Comparison of ENCODE assay signal across 10 cellular contexts in genomic region chr16:15952265-15952711, GRCh38. TPM values are rescaled to one million over a fixed set of nuclear protein-coding genes. Genes with fewer than 3 reads are reported as not detected.
DNase-seq lines count a peak whose midpoint lies in the region; ATAC-seq and TF ChIP-seq lines count a peak whose summit lies in the region.
"Had no signal": no experiment of that assay in that cellular context is flagged by ENCODE, and none has a peak within 500 bp of the region (broad histone marks: within the 10 kb centered on the region; RNA-seq: fewer than 3 reads in every experiment).

No MANE protein-coding gene starts in this region.

- CTCF ChIA-PET in activated naive CD4-positive, alpha-beta T cell treated with anti-CD3 and anti-CD28 coated beads, Interleukin-2, amount 10 ng/mL, durations not matched to agents 7 days and 5 days (lab: Charles Lee), result interaction anchor here (0.5 kb wide), 1 partner anchor 89 kb away, joined by 3 read pairs; no protein-coding TSS in a partner anchor

- H3K27ac ChIP-seq in lower lobe of right lung (peak overlapping the region; percentile 31), aorta (ENCODE audit: low read depth in 1 of 2, low read length in 2 of 2) (peak overlapping the region; percentile 69 to 77)
- H3K27ac ChIP-seq: HL-60 had no signal

- peak; percentile 52 for DNase-seq in stimulated activated CD4-positive, alpha-beta T cell treated with anti-CD3 and anti-CD28 coated beads, Interleukin-15, amount 100 ng/mL, for 24 hours
- no peak for DNase-seq in stimulated activated CD4-positive, alpha-beta T cell treated with anti-CD3 and anti-CD28 coated beads, Interleukin-2, amount 100 ng/mL, for 48 hours
- no peak for DNase-seq in activated naive CD4-positive, alpha-beta T cell treated with anti-CD3 and anti-CD28 coated beads, Interleukin-2, amount 10 ng/mL, durations not matched to agents 7 days and 5 days
- no peak for DNase-seq in lower lobe of right lung
- DNase-seq in aorta, result peak in 1 of 2 donors; percentile 56
- DNase-seq in NCI-H1092 treated with DMSO at 0.1 percent for 48 hours (lab: John Stamatoyannopoulos, UW), result no peak
- no peak for DNase-seq in HK-2 (ENCODE audit: unreplicated experiment)
- DNase-seq: NCI-H526 treated with DMSO at 0.1 percent for 48 hours had no signal

- 1 to 2% methylated on average over 5 of the region's 5 CpGs for WGBS in aorta, 2 donors

- H3K36me3 ChIP-seq in lower lobe of right lung, result no peaks in the 10 kb centered on the region
- H3K36me3 ChIP-seq in aorta (ENCODE audit: control insufficient read depth in 1 of 2, insufficient read depth in 2 of 2, low read length in 1 of 2), result no peaks in the 10 kb centered on the region

- no peak overlapping the region for H3K4me3 ChIP-seq in lower lobe of right lung
- H3K4me3 ChIP-seq in aorta (ENCODE audit: low read length in 2 of 2), result no peak overlapping the region

- intact Hi-C loops in lower lobe of right lung (cut with DNase I) (no loop called here), aorta (cut with DNase I) (loop anchor here (5.0 kb wide), 4 partner anchors 35 to 120 kb away; no protein-coding TSS in a partner anchor)

- no peaks in the 10 kb centered on the region for H3K27me3 Mint-ChIP-seq in activated naive CD4-positive, alpha-beta T cell treated with anti-CD3 and anti-CD28 coated beads, Interleukin-2, amount 10 ng/mL, durations not matched to agents 7 days and 5 days

- H3K27me3 ChIP-seq in lower lobe of right lung (ENCODE audit: low read depth) (no peaks in the 10 kb centered on the region), aorta (ENCODE audit: control insufficient read depth in 1 of 2, insufficient read depth in 2 of 2, low read length in 1 of 2) (no peaks in the 10 kb centered on the region)

- peaks cover 67% of the 10 kb centered on the region for H3K4me1 Mint-ChIP-seq in activated naive CD4-positive, alpha-beta T cell treated with anti-CD3 and anti-CD28 coated beads, Interleukin-2, amount 10 ng/mL, durations not matched to agents 7 days and 5 days

- peak overlapping the region; percentile 12 for H3K4me3 Mint-ChIP-seq in activated naive CD4-positive, alpha-beta T cell treated with anti-CD3 and anti-CD28 coated beads, Interleukin-2, amount 10 ng/mL, durations not matched to agents 7 days and 5 days

- H3K27ac Mint-ChIP-seq in activated naive CD4-positive, alpha-beta T cell treated with anti-CD3 and anti-CD28 coated beads, Interleukin-2, amount 10 ng/mL, durations not matched to agents 7 days and 5 days, result peak overlapping the region; percentile 73

- H3K9me3 Mint-ChIP-seq in activated naive CD4-positive, alpha-beta T cell treated with anti-CD3 and anti-CD28 coated beads, Interleukin-2, amount 10 ng/mL, durations not matched to agents 7 days and 5 days, result no peaks in the 10 kb centered on the region

- H3K9me3 ChIP-seq in lower lobe of right lung, result no peaks in the 10 kb centered on the region
- no peaks in the 10 kb centered on the region for H3K9me3 ChIP-seq in aorta (ENCODE audit: control insufficient read depth, low read length)

- ATAC-seq in lower lobe of right lung (no peak), aorta (ENCODE audit: low FRiP score) (peak; percentile 62), HG02938 (IDR thresholded peaks at IDR 0.05; ENCODE audit: unreplicated experiment) (no peak)

- H3K36me3 Mint-ChIP-seq in activated naive CD4-positive, alpha-beta T cell treated with anti-CD3 and anti-CD28 coated beads, Interleukin-2, amount 10 ng/mL, durations not matched to agents 7 days and 5 days, result peaks cover 33% of the 10 kb centered on the region

- H3K4me1 ChIP-seq in lower lobe of right lung, result peaks cover 49% of the 10 kb centered on the region
- peaks cover 0 to 6% of the 10 kb centered on the region in 2 donors for H3K4me1 ChIP-seq in aorta (ENCODE audit: control insufficient read depth in 1 of 2, insufficient read depth in 2 of 2, low read length in 2 of 2)

- no peak for TF ChIP-seq CTCF in lower lobe of right lung (IDR thresholded peaks at IDR 0.05)

RNA-seq across cellular contexts. Expression of gene ABCC1, which starts 2.9 kb away (rescaled TPM):
- total RNA-seq in lower lobe of right lung (47.5 TPM), aorta (10 to 100 TPM; 56.5 to 61.9 TPM)
- 10 to 100 TPM in 1 of 2 donors, 1 to 10 TPM in 1; 2.9 to 30.8 TPM for polyA plus RNA-seq in aorta
